ENCODE assay signal across 26 cellular contexts in the genomic region with DNA sequence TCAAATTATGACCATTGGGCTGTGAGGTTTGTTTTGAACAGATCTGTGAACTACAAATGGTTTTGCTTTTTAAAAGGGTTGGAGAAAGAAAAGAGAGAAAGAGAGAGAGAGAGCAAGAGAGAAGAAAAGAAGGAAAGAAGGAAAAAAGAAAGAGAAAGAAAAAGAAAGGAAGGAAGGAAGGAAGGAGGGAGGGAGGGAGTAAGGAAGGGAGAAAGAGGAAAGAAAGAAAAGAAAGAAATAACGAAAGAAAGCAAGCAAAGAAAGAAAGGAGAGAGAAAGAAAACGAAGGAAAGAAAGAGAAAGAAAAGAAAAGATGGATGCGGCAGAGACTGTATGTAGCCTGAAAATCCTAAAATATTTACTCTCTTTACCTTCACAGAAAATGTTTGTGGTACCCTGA.
"Had no signal": no experiment of that assay in that cellular context is flagged by ENCODE, and none has a peak within 500 bp of the region (broad histone marks: within the 10 kb centered on the region; RNA-seq: fewer than 3 reads in every experiment).

No MANE protein-coding gene starts in this region.

- H3K36me3 ChIP-seq: ovary, thyroid gland had no signal

- H3K4me3 ChIP-seq: esophagus squamous epithelium, left ventricle myocardium inferior, lung, ovary, skin epidermis, stomach, thyroid gland, upper lobe of left lung, vagina had no signal

- H3K27me3 Mint-ChIP-seq: progenitor cell of endocrine pancreas had no signal

- H3K27ac Mint-ChIP-seq: activated naive CD4-positive, alpha-beta T cell treated with anti-CD3 and anti-CD28 coated beads for 36 hours; progenitor cell of endocrine pancreas had no signal

- H3K27me3 ChIP-seq: esophagus squamous epithelium, ovary, stomach, thyroid gland, upper lobe of left lung, vagina had no signal

- DNase-seq: activated CD4-positive, alpha-beta T cell treated with anti-CD3 and anti-CD28 coated beads for 4 hours; activated CD4-positive, alpha-beta T cell treated with anti-CD3 and anti-CD28 coated beads, Interleukin-2, amount 50 U/mL, for 4 hours; activated CD8-positive, alpha-beta memory T cell treated with anti-CD3 and anti-CD28 coated beads, Interleukin-2, amount 50 U/mL, for 4 hours; activated effector memory CD4-positive, alpha-beta T cell treated with Interleukin-2 at 50 U/mL for 16 hours; activated naive CD4-positive, alpha-beta T cell treated with anti-CD3 and anti-CD28 coated beads for 36 hours; activated T-cell treated with anti-CD3 and anti-CD28 coated beads, Interleukin-2, amount 50 U/mL, for 48 hours; anterior cingulate cortex; dermis blood vessel endothelial cell; effector CD4-positive, alpha-beta T cell; esophagus squamous epithelium; islet precursor cell; left ventricle myocardium inferior; mesendoderm; ovary; stimulated activated CD4-positive, alpha-beta T cell treated with anti-CD3 and anti-CD28 coated beads, Interleukin-12 subunit alpha, Interleukin-12 subunit beta, amount 100 ng/mL, for 4 hours; stimulated activated CD4-positive, alpha-beta T cell treated with anti-CD3 and anti-CD28 coated beads, Interleukin-4, amount 100 ng/mL, for 1 hour; stomach; T-helper 9 cell; thyroid gland; upper lobe of left lung had no signal

- H3K4me1 ChIP-seq: esophagus squamous epithelium, left ventricle myocardium inferior, stomach, thyroid gland, upper lobe of left lung, vagina had no signal

- H3K9me3 ChIP-seq: ovary, thyroid gland, vagina had no signal

- H3K4me3 Mint-ChIP-seq: activated naive CD4-positive, alpha-beta T cell treated with anti-CD3 and anti-CD28 coated beads for 36 hours had no signal

- H3K27ac ChIP-seq: esophagus squamous epithelium, left ventricle myocardium inferior, ovary, skin epidermis, stomach, thyroid gland, upper lobe of left lung, vagina, VCaP had no signal

- ATAC-seq: sciatic nerve had no signal
